ENCODE assay signal across 21 cellular contexts in genomic region chr11:62395885-62396778, GRCh38. TPM values are rescaled to one million over a fixed set of nuclear protein-coding genes. Genes with fewer than 3 reads are reported as not detected.
A peak's percentile ranks its signal among the peaks of the same experiment; 100 is the strongest.
DNase-seq lines count a peak whose midpoint lies in the region; ATAC-seq, FAIRE-seq and TF ChIP-seq lines count a peak whose summit lies in the region.
"Had no signal": no experiment of that assay in that cellular context is flagged by ENCODE, and none has a peak within 500 bp of the region (broad histone marks: within the 10 kb centered on the region; RNA-seq: fewer than 3 reads in every experiment).

No MANE protein-coding gene starts in this region.

- H3K4me2 ChIP-seq in astrocyte (ENCODE audit: low read length) (no peak overlapping the region), mesenchymal stem cell (ENCODE audit: low read length, poor library complexity, severe bottlenecking) (no peak overlapping the region)

- no peak overlapping the region for H4K91ac ChIP-seq in mesenchymal stem cell (ENCODE audit: low read length)

- no peak overlapping the region for H4K8ac ChIP-seq in mesenchymal stem cell (ENCODE audit: low read length)

- H3K9ac ChIP-seq in astrocyte (ENCODE audit: low read length) (no peak overlapping the region), mesenchymal stem cell (ENCODE audit: low read length) (no peak overlapping the region)

- H2AFZ ChIP-seq in astrocyte (ENCODE audit: low read depth, low read length), result no peak overlapping the region
- no peak overlapping the region for H2AFZ ChIP-seq in mesenchymal stem cell (ENCODE audit: low read depth, low read length)

- peaks cover 5% of the 10 kb centered on the region for H3K79me1 ChIP-seq in mesenchymal stem cell (replicated peaks; ENCODE audit: low read length, poor library complexity, severe bottlenecking)

- POLR2A ChIA-PET in HEK293 (lab: Yijun Ruan, JAX), result interaction anchor here (0.6 to 2.5 kb wide), 4 partner anchors 24 to 196 kb away, joined by 3 to 18 read pairs (median 8); partner anchors contain the start of genes EEF1G and TUT1

- no peak for FAIRE-seq in astrocyte (lab: Jason Lieb, UNC)
- FAIRE-seq: islet of Langerhans had no signal

- H3K14ac ChIP-seq in mesenchymal stem cell (ENCODE audit: low read length in 2 of 2), result no peak overlapping the region

- ATAC-seq in GM21423 (IDR thresholded peaks at IDR 0.05; ENCODE audit: unreplicated experiment) (no peak), HG02870 (IDR thresholded peaks at IDR 0.05; ENCODE audit: unreplicated experiment) (no peak)

- H2BK5ac ChIP-seq in mesenchymal stem cell (ENCODE audit: low read depth, low read length, poor library complexity, severe bottlenecking), result no peak overlapping the region

- peaks cover 0 to 10% of the 10 kb centered on the region in 2 experiments; a peak in 1 of 3 replicates for H3K36me3 ChIP-seq in HEK293 (ENCODE audit: control insufficient read depth in 2 of 2, insufficient read depth in 1 of 2, low read length in 2 of 2)
- no peaks in the 10 kb centered on the region for H3K36me3 ChIP-seq in astrocyte (ENCODE audit: insufficient read depth, low read length)
- no peaks in the 10 kb centered on the region for H3K36me3 ChIP-seq in mesenchymal stem cell (ENCODE audit: control insufficient read depth in 1 of 2, insufficient read depth in 2 of 2, low read depth in 1 of 2, low read length in 2 of 2)
- H3K36me3 ChIP-seq: brain microvascular endothelial cell had no signal

- H3K4me3 Mint-ChIP-seq in astrocyte (ENCODE audit: unreplicated experiment), result no peak overlapping the region
- H3K4me3 Mint-ChIP-seq: activated CD4-positive, alpha-beta T cell treated with anti-CD3 and anti-CD28 coated beads, Interleukin-2, amount 10 ng/mL, durations not matched to agents 7 days and 5 days; activated naive CD8-positive, alpha-beta T cell treated with anti-CD3 and anti-CD28 coated beads for 36 hours; IgD-negative memory B cell had no signal

- TF ChIP-seq CTCF in HEK293 (tag by site-specific recombination; IDR thresholded peaks at IDR 0.05) (no peak), astrocyte (IDR thresholded peaks at IDR 0.05; ENCODE audit: insufficient read depth, low read depth, low read length) (no peak)

- H3K9me3 ChIP-seq in HEK293 (ENCODE audit: control insufficient read depth, insufficient read depth, low read depth, low read length) (no peaks in the 10 kb centered on the region), astrocyte (ENCODE audit: insufficient read depth, low read depth, low read length) (no peaks in the 10 kb centered on the region), mesenchymal stem cell (ENCODE audit: control insufficient read depth, low read length) (no peaks in the 10 kb centered on the region)

- H3K79me2 ChIP-seq in astrocyte (ENCODE audit: insufficient read depth, low read length), result no peaks in the 10 kb centered on the region

- no peak overlapping the region for H2BK12ac ChIP-seq in mesenchymal stem cell (ENCODE audit: low read length in 2 of 2)

- peaks cover 13% of the 10 kb centered on the region for H3K4me1 Mint-ChIP-seq in astrocyte (ENCODE audit: low read depth, unreplicated experiment)

- H3K4me3 ChIP-seq in HEK293 (ENCODE audit: low read depth, low read length), result no peak overlapping the region
- no peak overlapping the region for H3K4me3 ChIP-seq in astrocyte (ENCODE audit: insufficient read depth, low read depth, low read length)
- no peak overlapping the region for H3K4me3 ChIP-seq in mesenchymal stem cell (ENCODE audit: insufficient read depth in 1 of 2, low read depth in 1 of 2, low read length in 2 of 2)
- H3K4me3 ChIP-seq: lung had no signal

- CTCF ChIA-PET in HEK293 (lab: Yijun Ruan, JAX), result interaction anchor here (0.6 to 4.8 kb wide), 24 partner anchors 7 to 298 kb away, joined by 3 to 86 read pairs (median 6); partner anchors contain the start of gene TUT1

- H2AK5ac ChIP-seq in mesenchymal stem cell (ENCODE audit: low read length, severe bottlenecking), result no peak overlapping the region

- no peak overlapping the region for H3K27ac ChIP-seq in HEK293 (ENCODE audit: extremely low read depth, low read depth, low read length)
- H3K27ac ChIP-seq in astrocyte (ENCODE audit: low read depth, low read length), result no peak overlapping the region
- peak overlapping the region; percentile 8 for H3K27ac ChIP-seq in mesenchymal stem cell (ENCODE audit: low read length, poor library complexity, severe bottlenecking)
- H3K27ac ChIP-seq in temporal lobe (ENCODE audit: low read depth, low read length), result peak overlapping the region; percentile 80
- H3K27ac ChIP-seq: brain microvascular endothelial cell had no signal

- WGBS in mesenchymal stem cell, result 92% methylated on average over 10 of the region's 12 CpGs

- no peak overlapping the region for H3K4ac ChIP-seq in mesenchymal stem cell (ENCODE audit: low read depth in 1 of 2, low read length in 2 of 2)

- H3K27me3 ChIP-seq in astrocyte (ENCODE audit: insufficient read depth, low read length) (no peaks in the 10 kb centered on the region), mesenchymal stem cell (ENCODE audit: control insufficient read depth in 1 of 2, insufficient read depth in 1 of 2, low read length in 2 of 2) (peaks cover 0 to 5% of the 10 kb centered on the region in 2 experiments)
- H3K27me3 ChIP-seq: brain microvascular endothelial cell had no signal

- H2BK15ac ChIP-seq in mesenchymal stem cell (ENCODE audit: low read depth, poor library complexity, severe bottlenecking), result peak overlapping the region; percentile 80

- no peak overlapping the region for H3K18ac ChIP-seq in mesenchymal stem cell (ENCODE audit: low read depth in 1 of 2, low read length in 2 of 2)

- peak overlapping the region; percentile 58 for H3K27ac Mint-ChIP-seq in astrocyte (ENCODE audit: unreplicated experiment)
- H3K27ac Mint-ChIP-seq: activated CD4-positive, alpha-beta T cell treated with anti-CD3 and anti-CD28 coated beads, Interleukin-2, amount 10 ng/mL, durations not matched to agents 7 days and 5 days; activated naive CD8-positive, alpha-beta T cell treated with anti-CD3 and anti-CD28 coated beads for 36 hours; activated T-helper 2 cell treated with anti-CD3 and anti-CD28 coated beads, Interferon-gamma antibody, Interleukin-2, Interleukin-4, amounts not matched to agents 10 μg/mL and 5 μg/mL and 100 μg/mL, durations not matched to agents 14 hours and 24 hours and 36 hours; IgD-negative memory B cell had no signal

- H3K36me3 Mint-ChIP-seq in astrocyte (ENCODE audit: low read depth, unreplicated experiment), result peaks cover 2% of the 10 kb centered on the region
- H3K36me3 Mint-ChIP-seq: activated naive CD8-positive, alpha-beta T cell treated with anti-CD3 and anti-CD28 coated beads for 36 hours had no signal

- no peaks in the 10 kb centered on the region for H4K20me1 ChIP-seq in astrocyte (ENCODE audit: insufficient read depth, low read length)

- no peaks in the 10 kb centered on the region for H3K4me1 ChIP-seq in HEK293 (ENCODE audit: control insufficient read depth, insufficient read depth, low read length)
- H3K4me1 ChIP-seq in astrocyte (ENCODE audit: insufficient read depth, low read length), result peaks cover 19% of the 10 kb centered on the region
- peaks cover 22% of the 10 kb centered on the region for H3K4me1 ChIP-seq in mesenchymal stem cell (ENCODE audit: control insufficient read depth, insufficient read depth, low read depth, low read length)

- H3K27me3 Mint-ChIP-seq in astrocyte (ENCODE audit: low read depth, unreplicated experiment), result peaks cover 4% of the 10 kb centered on the region
- H3K27me3 Mint-ChIP-seq: activated naive CD8-positive, alpha-beta T cell treated with anti-CD3 and anti-CD28 coated beads for 36 hours had no signal

- in situ Hi-C loops in KBM-7 (cut with MboI; ENCODE audit: low pct_unique_long_range_greater_than_20kb, low sequenced_read_pairs), result loop anchor here (25.0 kb wide), 1 partner anchor 291 kb away; the partner anchor contains the start of genes LRRN4CL and UBXN1

- no peak overlapping the region for H3K23ac ChIP-seq in mesenchymal stem cell (ENCODE audit: low read length in 2 of 2)

- no peak overlapping the region for H2BK120ac ChIP-seq in mesenchymal stem cell (ENCODE audit: low read depth, low read length)

- DNase-seq in astrocyte (ENCODE audit: low read depth) (no peak), mesenchymal stem cell (no peak), KBM-7 (no peak), GOT3 (lab: John Stamatoyannopoulos, UW) (no peak)
- DNase-seq: activated CD4-positive, alpha-beta T cell treated with anti-CD3 and anti-CD28 coated beads, Interleukin-2, amount 10 ng/mL, durations not matched to agents 7 days and 5 days; activated naive CD8-positive, alpha-beta T cell treated with anti-CD3 and anti-CD28 coated beads for 36 hours; brain microvascular endothelial cell; NCI-H69; T-helper 1 cell had no signal

- no peaks in the 10 kb centered on the region for H3K9me3 Mint-ChIP-seq in astrocyte (ENCODE audit: unreplicated experiment)
- H3K9me3 Mint-ChIP-seq: activated CD4-positive, alpha-beta T cell treated with anti-CD3 and anti-CD28 coated beads, Interleukin-2, amount 10 ng/mL, durations not matched to agents 7 days and 5 days; activated naive CD8-positive, alpha-beta T cell treated with anti-CD3 and anti-CD28 coated beads for 36 hours; activated T-helper 2 cell treated with anti-CD3 and anti-CD28 coated beads, Interferon-gamma antibody, Interleukin-2, Interleukin-4, amounts not matched to agents 10 μg/mL and 5 μg/mL and 100 μg/mL, durations not matched to agents 14 hours and 24 hours and 36 hours; IgD-negative memory B cell had no signal

TF ChIP-seq in HEK293, 187 proteins besides CTCF, POLR2A, EP300 and RAD21 (continues in another document):
- TF ChIP-seq ZFHX2 (tag by site-specific recombination; conservative IDR thresholded peaks at IDR 0.05) (0 out of 2 replicates have a peak, but pooled peaks have one; percentile 38), ZNF610 (tag by site-specific recombination; IDR thresholded peaks at IDR 0.05; ENCODE audit: borderline replicate concordance) (no peak), EGR2 (tag by site-specific recombination; IDR thresholded peaks at IDR 0.05; ENCODE audit: low read depth) (peak; percentile 48), ZNF530 (tag by site-specific recombination; IDR thresholded peaks at IDR 0.05; ENCODE audit: low read depth) (no peak), SP7 (tag by site-specific recombination; IDR thresholded peaks at IDR 0.05) (no peak)

RNA-seq across cellular contexts. Expression of gene SCGB1A1, which starts 22.7 kb away (rescaled TPM):
- total RNA-seq in astrocyte (not detected in 2 replicates), temporal lobe (not detected)
- not detected for polyA plus RNA-seq in mesenchymal stem cell (2013, experiment 1 of 2)
- not detected for polyA plus RNA-seq in mesenchymal stem cell (2013, experiment 2 of 2)
- total RNA-seq: activated CD4-positive, alpha-beta T cell treated with anti-CD3 and anti-CD28 coated beads, Interleukin-2, amount 10 ng/mL, durations not matched to agents 7 days and 5 days; activated naive CD8-positive, alpha-beta T cell treated with anti-CD3 and anti-CD28 coated beads for 36 hours; activated T-helper 2 cell treated with anti-CD3 and anti-CD28 coated beads, Interferon-gamma antibody, Interleukin-2, Interleukin-4, amounts not matched to agents 10 μg/mL and 5 μg/mL and 100 μg/mL, durations not matched to agents 14 hours and 24 hours and 36 hours; fibroblast of villous mesenchyme; myocyte; occipital lobe; right cardiac atrium had no signal
- polyA plus RNA-seq: IgD-negative memory B cell, right cardiac atrium had no signal

RNA-seq across cellular contexts. Expression of gene ASRGL1, which starts 58.9 kb away (rescaled TPM):
- total RNA-seq in astrocyte (2.4 and 3.2 TPM in 2 replicates), temporal lobe (24.6 TPM)
- polyA plus RNA-seq in mesenchymal stem cell (2013, experiment 1 of 2), result 0.93 TPM
- 1.0 TPM for polyA plus RNA-seq in mesenchymal stem cell (2013, experiment 2 of 2)
- total RNA-seq: myocyte had no signal

Comparison
In these comparisons a context has a peak if more than half of its experiments do, and no peak if none do; other contexts are left out.
1. H3K27ac ChIP-seq: peak in mesenchymal stem cell (single experiment) and temporal lobe (single experiment); none in HEK293 (single experiment) and astrocyte (single experiment).